8 cellular contexts compared by ENCODE assay signal in genomic region chr6:42049116-42049809, GRCh38. TPM values are rescaled to one million over a fixed set of nuclear protein-coding genes. Genes with fewer than 3 reads are reported as not detected.
DNase-seq lines count a peak whose midpoint lies in the region; ATAC-seq lines count a peak whose summit lies in the region.

No MANE protein-coding gene starts in this region.

- H3K4me3 ChIP-seq in HUES48 (ENCODE audit: low read depth, low read length): peak overlapping the region; percentile 77
- peak overlapping the region; percentile 49 for H3K4me3 ChIP-seq in right cardiac atrium (ENCODE audit: low read length)

- peaks cover 24% of the 10 kb centered on the region for H3K36me3 ChIP-seq in HUES48 (ENCODE audit: control insufficient read depth, insufficient read depth, low read length)

- no peaks in the 10 kb centered on the region for H3K9me3 Mint-ChIP-seq in activated T-cell treated with anti-CD3 and anti-CD28 coated beads, Interleukin-2, amount 50 U/mL, for 4 hours
- H3K9me3 Mint-ChIP-seq in stimulated activated effector memory CD8-positive, alpha-beta T cell treated with anti-CD3 and anti-CD28 coated beads, Interleukin-12 subunit alpha, Interleukin-12 subunit beta, amount 100 ng/mL, for 72 hours: no peaks in the 10 kb centered on the region

- no peaks in the 10 kb centered on the region for H3K27me3 Mint-ChIP-seq in activated T-cell treated with anti-CD3 and anti-CD28 coated beads, Interleukin-2, amount 50 U/mL, for 4 hours (ENCODE audit: low read depth)

- H3K27ac Mint-ChIP-seq in stimulated activated effector memory CD8-positive, alpha-beta T cell treated with anti-CD3 and anti-CD28 coated beads, Interleukin-12 subunit alpha, Interleukin-12 subunit beta, amount 100 ng/mL, for 72 hours: peak overlapping the region; percentile 96

- no peak overlapping the region for H3K9ac ChIP-seq in HUES48 (ENCODE audit: low read depth, low read length)

- no peak overlapping the region for H3K27ac ChIP-seq in HUES48 (ENCODE audit: low read depth, low read length)
- H3K27ac ChIP-seq in right cardiac atrium (ENCODE audit: low read length): no peak overlapping the region

- H3K9me3 ChIP-seq in HUES48 (ENCODE audit: control insufficient read depth, insufficient read depth, low read length) (no peaks in the 10 kb centered on the region), right cardiac atrium (ENCODE audit: control insufficient read depth, low read length) (no peaks in the 10 kb centered on the region)

- DNase-seq in activated T-cell treated with anti-CD3 and anti-CD28 coated beads, Interleukin-2, amount 50 U/mL, for 4 hours: no peak
- DNase-seq in right cardiac atrium (peak in 2 of 3 donors; percentile 72 to 73), NCI-H2196 treated with DMSO at 0.1 percent for 48 hours (lab: John Stamatoyannopoulos, UW; ENCODE audit: unreplicated experiment) (no peak), hippocampal formation (lab: John Stamatoyannopoulos, UW) (no peak), NCI-H2081 (lab: John Stamatoyannopoulos, UW) (no peak)
- DNase-seq in stimulated activated effector memory CD8-positive, alpha-beta T cell treated with anti-CD3 and anti-CD28 coated beads, Interleukin-12 subunit alpha, Interleukin-12 subunit beta, amount 100 ng/mL, for 72 hours (ENCODE audit: low spot score in 2 of 2): no peak

- peaks cover 69% of the 10 kb centered on the region for H3K4me1 Mint-ChIP-seq in activated T-cell treated with anti-CD3 and anti-CD28 coated beads, Interleukin-2, amount 50 U/mL, for 4 hours (ENCODE audit: low read depth)
- peaks cover 65% of the 10 kb centered on the region for H3K4me1 Mint-ChIP-seq in stimulated activated effector memory CD8-positive, alpha-beta T cell treated with anti-CD3 and anti-CD28 coated beads, Interleukin-12 subunit alpha, Interleukin-12 subunit beta, amount 100 ng/mL, for 72 hours

- no peak for ATAC-seq in activated T-cell treated with anti-CD3 and anti-CD28 coated beads, Interleukin-2, amount 50 U/mL, for 4 hours
- ATAC-seq in right cardiac atrium (no peak), HG03571 (IDR thresholded peaks at IDR 0.05; ENCODE audit: unreplicated experiment) (no peak)
- ATAC-seq in stimulated activated effector memory CD8-positive, alpha-beta T cell treated with anti-CD3 and anti-CD28 coated beads, Interleukin-12 subunit alpha, Interleukin-12 subunit beta, amount 100 ng/mL, for 72 hours: no peak

- H3K4me1 ChIP-seq in HUES48 (ENCODE audit: control insufficient read depth, insufficient read depth, low read length): peaks cover 17% of the 10 kb centered on the region
- peaks cover 12% of the 10 kb centered on the region for H3K4me1 ChIP-seq in right cardiac atrium (ENCODE audit: control insufficient read depth, insufficient read depth, low read length)

- peaks cover 13% of the 10 kb centered on the region for H3K36me3 Mint-ChIP-seq in activated T-cell treated with anti-CD3 and anti-CD28 coated beads, Interleukin-2, amount 50 U/mL, for 4 hours (ENCODE audit: insufficient read depth)
- H3K36me3 Mint-ChIP-seq in stimulated activated effector memory CD8-positive, alpha-beta T cell treated with anti-CD3 and anti-CD28 coated beads, Interleukin-12 subunit alpha, Interleukin-12 subunit beta, amount 100 ng/mL, for 72 hours: peaks cover 55% of the 10 kb centered on the region

- WGBS in right cardiac atrium: 50% methylated on average over 36 of the region's 36 CpGs

- H3K4me3 Mint-ChIP-seq in activated T-cell treated with anti-CD3 and anti-CD28 coated beads, Interleukin-2, amount 50 U/mL, for 4 hours: peak overlapping the region; percentile 94
- peak overlapping the region; percentile 91 for H3K4me3 Mint-ChIP-seq in stimulated activated effector memory CD8-positive, alpha-beta T cell treated with anti-CD3 and anti-CD28 coated beads, Interleukin-12 subunit alpha, Interleukin-12 subunit beta, amount 100 ng/mL, for 72 hours

- H3K27me3 ChIP-seq in HUES48 (ENCODE audit: control insufficient read depth, insufficient read depth, low read length): peaks cover 56% of the 10 kb centered on the region
- no peaks in the 10 kb centered on the region for H3K27me3 ChIP-seq in right cardiac atrium (ENCODE audit: control insufficient read depth, insufficient read depth)

- intact Hi-C loops in right cardiac atrium (cut with DNase I): loop anchor here (5.0 kb wide), 4 partner anchors 107 to 267 kb away; partner anchors contain the start of genes PRICKLE4 (in 2 of the 4), BYSL (in 1 of the 4), CCND3 (in 1 of the 4) and MED20 (in 1 of the 4)

RNA-seq across cellular contexts. Expression of gene TAF8, which starts 1.1 kb away (rescaled TPM):
- total RNA-seq in activated T-cell treated with anti-CD3 and anti-CD28 coated beads, Interleukin-2, amount 50 U/mL, for 4 hours: 10 to 100 TPM; 35.7 to 39.9 (median 38.2) TPM
- total RNA-seq in right cardiac atrium: 10 to 100 TPM; 21.6 to 29.6 (median 26.9) TPM
- 21.8 TPM for polyA plus RNA-seq in right cardiac atrium

Comparison
In these comparisons a context has a peak if more than half of its experiments do, and no peak if none do; other contexts are left out.
1. DNase-seq: peak in right cardiac atrium (2 of 3); none in activated T-cell treated with anti-CD3 and anti-CD28 coated beads, Interleukin-2, amount 50 U/mL, for 4 hours (single experiment), stimulated activated effector memory CD8-positive, alpha-beta T cell treated with anti-CD3 and anti-CD28 coated beads, Interleukin-12 subunit alpha, Interleukin-12 subunit beta, amount 100 ng/mL, for 72 hours (0 of 2), NCI-H2196 treated with DMSO at 0.1 percent for 48 hours (single experiment), hippocampal formation (0 of 2) and NCI-H2081 (0 of 2).